In genomic region chr16:66936462-66936861, GRCh38 we compare ENCODE assay signal across 8 cellular contexts. TPM values are rescaled to one million over a fixed set of nuclear protein-coding genes. Genes with fewer than 3 reads are reported as not detected.
DNase-seq lines count a peak whose midpoint lies in the region; ATAC-seq and TF ChIP-seq lines count a peak whose summit lies in the region.
"Had no signal": no experiment of that assay in that cellular context is flagged by ENCODE, and none has a peak within 500 bp of the region (broad histone marks: within the 10 kb centered on the region; RNA-seq: fewer than 3 reads in every experiment).

No MANE protein-coding gene starts in this region.

- H3K27ac Mint-ChIP-seq in dendritic cell treated with granulocyte-macrophage colony-stimulating factor and Interleukin-4, amounts not matched to agents 40 ng/mL and 50 ng/mL, for 4 days: peak overlapping the region; percentile 56

- no peaks in the 10 kb centered on the region for H3K27me3 Mint-ChIP-seq in dendritic cell treated with granulocyte-macrophage colony-stimulating factor and Interleukin-4, amounts not matched to agents 40 ng/mL and 50 ng/mL, for 4 days

- H3K27ac ChIP-seq in OCI-LY7 (ENCODE audit: low read depth, low read length, poor library complexity, severe bottlenecking) (no peak overlapping the region), neutrophil (peak overlapping the region; percentile 5)

- H3K4me1 ChIP-seq in OCI-LY7 (ENCODE audit: insufficient read depth, low read length, poor library complexity, severe bottlenecking): peaks cover 12% of the 10 kb centered on the region
- peaks cover 20 to 23% of the 10 kb centered on the region in 2 experiments for H3K4me1 ChIP-seq in neutrophil (ENCODE audit: control insufficient read depth in 1 of 2, insufficient read depth in 1 of 2, low read depth in 1 of 2, low read length in 1 of 2)

- DNase-seq in OCI-LY7 (ENCODE audit: low spot score): no peak
- DNase-seq in activated gamma-delta T cell (lab: John Stamatoyannopoulos, UW): no peak
- DNase-seq in SHP77 treated with DMSO at 0.1 percent for 48 hours (lab: John Stamatoyannopoulos, UW): no peak
- DNase-seq: MM.1S, SHP77 had no signal

- no peaks in the 10 kb centered on the region for H3K9me3 ChIP-seq in OCI-LY7 (ENCODE audit: low read length)
- no peaks in the 10 kb centered on the region for H3K9me3 ChIP-seq in neutrophil

- no peak overlapping the region for H3K4me3 ChIP-seq in OCI-LY7 (ENCODE audit: low read depth, low read length, poor library complexity, severe bottlenecking)
- no peak overlapping the region for H3K4me3 ChIP-seq in neutrophil (ENCODE audit: low read depth in 1 of 2, low read length in 1 of 2)

- no peaks in the 10 kb centered on the region for H3K9me3 Mint-ChIP-seq in dendritic cell treated with granulocyte-macrophage colony-stimulating factor and Interleukin-4, amounts not matched to agents 40 ng/mL and 50 ng/mL, for 4 days

- no TSS peak for BruUV-seq in OCI-LY7 (replicated peaks; lab: Mats Ljungman, UMichigan)

- no peak for TF ChIP-seq CTCF in OCI-LY7 (conservative IDR thresholded peaks at IDR 0.05; ENCODE audit: low read length)
- TF ChIP-seq CTCF in neutrophil (IDR thresholded peaks at IDR 0.05): no peak

- no peak for ATAC-seq in HG03469 (IDR thresholded peaks at IDR 0.05; ENCODE audit: unreplicated experiment)

- intact Hi-C loops in OCI-LY7 (cut with micrococcal nuclease; ENCODE audit: unreplicated experiment): no loop called here
- intact Hi-C loops in dendritic cell treated with granulocyte-macrophage colony-stimulating factor and Interleukin-4, amounts not matched to agents 40 ng/mL and 50 ng/mL, for 4 days (cut with micrococcal nuclease): no loop called here

- peaks cover 100% of the 10 kb centered on the region for H3K36me3 Mint-ChIP-seq in dendritic cell treated with granulocyte-macrophage colony-stimulating factor and Interleukin-4, amounts not matched to agents 40 ng/mL and 50 ng/mL, for 4 days (ENCODE audit: low read depth)

- H3K4me2 ChIP-seq in OCI-LY7 (ENCODE audit: low read length): peak overlapping the region; percentile 35; the same call in 1 of the 2 replicates

- H3K36me3 ChIP-seq in OCI-LY7 (ENCODE audit: insufficient read depth, low read length) (peaks cover 19% of the 10 kb centered on the region; the same call in 1 of the 2 replicates), neutrophil (peaks cover 44% of the 10 kb centered on the region)

- CTCF ChIA-PET in OCI-LY7 (lab: Charles Lee; ENCODE audit: unreplicated experiment): no interaction called here

- H3K4me3 Mint-ChIP-seq in dendritic cell treated with granulocyte-macrophage colony-stimulating factor and Interleukin-4, amounts not matched to agents 40 ng/mL and 50 ng/mL, for 4 days: no peak overlapping the region

- POLR2A ChIA-PET in OCI-LY7 (lab: Charles Lee): interaction anchor here (0.6 kb wide), 1 partner anchor 159 kb away, joined by 6 read pairs; no protein-coding TSS in a partner anchor

- H3K9me2 ChIP-seq in OCI-LY7 (ENCODE audit: insufficient read depth, low read length): no peaks in the 10 kb centered on the region

- no peak overlapping the region for H2AFZ ChIP-seq in OCI-LY7 (ENCODE audit: low read length)

- H3K27me3 ChIP-seq in neutrophil: no peaks in the 10 kb centered on the region

- H3K4me1 Mint-ChIP-seq in dendritic cell treated with granulocyte-macrophage colony-stimulating factor and Interleukin-4, amounts not matched to agents 40 ng/mL and 50 ng/mL, for 4 days (ENCODE audit: low read depth): peaks cover 56% of the 10 kb centered on the region

- H3K79me2 ChIP-seq in OCI-LY7 (ENCODE audit: insufficient read depth, low read depth, low read length): peaks cover 7% of the 10 kb centered on the region; the same call in 1 of the 2 replicates

- H4K20me1 ChIP-seq in OCI-LY7 (ENCODE audit: insufficient read depth, low read length): no peaks in the 10 kb centered on the region

RNA-seq across cellular contexts. Expression of gene CES2, which starts 1.1 kb away (rescaled TPM):
- total RNA-seq in OCI-LY7 (2014; rRNA removed; shearing (Covaris generic)): 18.5 and 29.6 TPM in 2 replicates
- total RNA-seq in OCI-LY7 (2022): 27.6 and 30.7 TPM in 2 replicates

RNA-seq across cellular contexts. Expression of gene CIAO2B, which starts 2.3 kb away (rescaled TPM):
- total RNA-seq in OCI-LY7 (2014; rRNA removed; shearing (Covaris generic)): 132 and 133 TPM in 2 replicates
- 76.4 and 78.3 TPM in 2 replicates for total RNA-seq in OCI-LY7 (2022)

RNA-seq across cellular contexts. Expression of gene RRAD, which starts 11.1 kb away (rescaled TPM):
- 0.09 TPM in 1 of 2 replicates, not detected in the other for total RNA-seq in OCI-LY7 (2014; rRNA removed; shearing (Covaris generic))
- total RNA-seq in OCI-LY7 (2022): not detected in 2 replicates

RNA-seq across cellular contexts. Expression of gene CDH16, which starts 17.8 kb away (rescaled TPM):
- not detected in 2 replicates for total RNA-seq in OCI-LY7 (2014; rRNA removed; shearing (Covaris generic))
- not detected in 2 replicates for total RNA-seq in OCI-LY7 (2022)

RNA-seq across cellular contexts. Expression of gene CES3, which starts 24.6 kb away (rescaled TPM):
- 1.7 and 2.7 TPM in 2 replicates for total RNA-seq in OCI-LY7 (2014; rRNA removed; shearing (Covaris generic))
- 1.4 and 1.9 TPM in 2 replicates for total RNA-seq in OCI-LY7 (2022)
